Comparison of ENCODE assay signal across 1 cellular context in the genomic region with DNA sequence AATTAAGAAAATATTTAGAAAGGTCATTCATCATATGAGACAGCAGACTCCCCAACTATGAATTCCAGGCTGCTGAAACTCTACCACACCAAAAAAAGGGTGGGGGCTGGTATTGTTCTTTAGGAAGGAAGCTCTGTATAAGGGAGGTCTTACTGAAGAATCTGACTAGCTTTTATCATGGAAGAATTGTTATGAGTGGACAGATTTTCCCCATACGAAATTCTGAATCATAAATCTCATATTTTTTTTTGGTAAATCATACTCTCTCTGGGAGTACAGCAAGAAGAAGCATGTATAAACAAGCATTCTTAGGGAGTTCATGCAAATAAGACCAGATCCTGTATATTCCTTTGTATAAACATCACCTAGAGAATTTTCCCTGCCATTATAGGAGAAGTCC.
TF ChIP-seq lines count a peak whose summit lies in the region.

No MANE protein-coding gene starts in this region.

TF ChIP-seq in GM23338, 12 proteins besides CTCF, POLR2A, EP300 and RAD21 (continued from another document):
- TF ChIP-seq, protein P1, sequence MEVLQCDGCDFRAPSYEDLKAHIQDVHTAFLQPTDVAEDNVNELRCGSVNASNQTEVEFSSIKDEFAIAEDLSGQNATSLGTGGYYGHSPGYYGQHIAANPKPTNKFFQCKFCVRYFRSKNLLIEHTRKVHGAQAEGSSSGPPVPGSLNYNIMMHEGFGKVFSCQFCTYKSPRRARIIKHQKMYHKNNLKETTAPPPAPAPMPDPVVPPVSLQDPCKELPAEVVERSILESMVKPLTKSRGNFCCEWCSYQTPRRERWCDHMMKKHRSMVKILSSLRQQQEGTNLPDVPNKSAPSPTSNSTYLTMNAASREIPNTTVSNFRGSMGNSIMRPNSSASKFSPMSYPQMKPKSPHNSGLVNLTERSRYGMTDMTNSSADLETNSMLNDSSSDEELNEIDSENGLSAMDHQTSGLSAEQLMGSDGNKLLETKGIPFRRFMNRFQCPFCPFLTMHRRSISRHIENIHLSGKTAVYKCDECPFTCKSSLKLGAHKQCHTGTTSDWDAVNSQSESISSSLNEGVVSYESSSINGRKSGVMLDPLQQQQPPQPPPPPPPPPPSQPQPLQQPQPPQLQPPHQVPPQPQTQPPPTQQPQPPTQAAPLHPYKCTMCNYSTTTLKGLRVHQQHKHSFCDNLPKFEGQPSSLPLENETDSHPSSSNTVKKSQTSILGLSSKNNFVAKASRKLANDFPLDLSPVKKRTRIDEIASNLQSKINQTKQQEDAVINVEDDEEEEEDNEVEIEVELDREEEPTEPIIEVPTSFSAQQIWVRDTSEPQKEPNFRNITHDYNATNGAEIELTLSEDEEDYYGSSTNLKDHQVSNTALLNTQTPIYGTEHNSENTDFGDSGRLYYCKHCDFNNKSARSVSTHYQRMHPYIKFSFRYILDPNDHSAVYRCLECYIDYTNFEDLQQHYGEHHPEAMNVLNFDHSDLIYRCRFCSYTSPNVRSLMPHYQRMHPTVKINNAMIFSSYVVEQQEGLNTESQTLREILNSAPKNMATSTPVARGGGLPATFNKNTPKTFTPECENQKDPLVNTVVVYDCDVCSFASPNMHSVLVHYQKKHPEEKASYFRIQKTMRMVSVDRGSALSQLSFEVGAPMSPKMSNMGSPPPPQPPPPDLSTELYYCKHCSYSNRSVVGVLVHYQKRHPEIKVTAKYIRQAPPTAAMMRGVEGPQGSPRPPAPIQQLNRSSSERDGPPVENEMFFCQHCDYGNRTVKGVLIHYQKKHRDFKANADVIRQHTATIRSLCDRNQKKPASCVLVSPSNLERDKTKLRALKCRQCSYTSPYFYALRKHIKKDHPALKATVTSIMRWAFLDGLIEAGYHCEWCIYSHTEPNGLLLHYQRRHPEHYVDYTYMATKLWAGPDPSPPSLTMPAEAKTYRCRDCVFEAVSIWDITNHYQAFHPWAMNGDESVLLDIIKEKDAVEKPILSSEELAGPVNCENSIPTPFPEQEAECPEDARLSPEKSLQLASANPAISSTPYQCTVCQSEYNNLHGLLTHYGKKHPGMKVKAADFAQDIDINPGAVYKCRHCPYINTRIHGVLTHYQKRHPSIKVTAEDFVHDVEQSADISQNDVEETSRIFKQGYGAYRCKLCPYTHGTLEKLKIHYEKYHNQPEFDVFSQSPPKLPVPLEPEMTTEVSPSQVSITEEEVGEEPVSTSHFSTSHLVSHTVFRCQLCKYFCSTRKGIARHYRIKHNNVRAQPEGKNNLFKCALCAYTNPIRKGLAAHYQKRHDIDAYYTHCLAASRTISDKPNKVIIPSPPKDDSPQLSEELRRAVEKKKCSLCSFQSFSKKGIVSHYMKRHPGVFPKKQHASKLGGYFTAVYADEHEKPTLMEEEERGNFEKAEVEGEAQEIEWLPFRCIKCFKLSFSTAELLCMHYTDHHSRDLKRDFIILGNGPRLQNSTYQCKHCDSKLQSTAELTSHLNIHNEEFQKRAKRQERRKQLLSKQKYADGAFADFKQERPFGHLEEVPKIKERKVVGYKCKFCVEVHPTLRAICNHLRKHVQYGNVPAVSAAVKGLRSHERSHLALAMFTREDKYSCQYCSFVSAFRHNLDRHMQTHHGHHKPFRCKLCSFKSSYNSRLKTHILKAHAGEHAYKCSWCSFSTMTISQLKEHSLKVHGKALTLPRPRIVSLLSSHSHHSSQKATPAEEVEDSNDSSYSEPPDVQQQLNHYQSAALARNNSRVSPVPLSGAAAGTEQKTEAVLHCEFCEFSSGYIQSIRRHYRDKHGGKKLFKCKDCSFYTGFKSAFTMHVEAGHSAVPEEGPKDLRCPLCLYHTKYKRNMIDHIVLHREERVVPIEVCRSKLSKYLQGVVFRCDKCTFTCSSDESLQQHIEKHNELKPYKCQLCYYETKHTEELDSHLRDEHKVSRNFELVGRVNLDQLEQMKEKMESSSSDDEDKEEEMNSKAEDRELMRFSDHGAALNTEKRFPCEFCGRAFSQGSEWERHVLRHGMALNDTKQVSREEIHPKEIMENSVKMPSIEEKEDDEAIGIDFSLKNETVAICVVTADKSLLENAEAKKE (CRISPR knock-in tag; IDR thresholded peaks at IDR 0.05): no peak
- no peak for TF ChIP-seq STAT1 (IDR thresholded peaks at IDR 0.05; ENCODE audit: unreplicated experiment)
- no peak for TF ChIP-seq ZNF331 (CRISPR knock-in tag; IDR thresholded peaks at IDR 0.05; ENCODE audit: low read depth)
